In genomic region chr3:179323197-179323901, GRCh38 we compare ENCODE assay signal across 8 cellular contexts. TPM values are rescaled to one million over a fixed set of nuclear protein-coding genes. Genes with fewer than 3 reads are reported as not detected.
A peak's percentile ranks its signal among the peaks of the same experiment; 100 is the strongest.
DNase-seq lines count a peak whose midpoint lies in the region; ATAC-seq and TF ChIP-seq lines count a peak whose summit lies in the region.

No MANE protein-coding gene starts in this region.

- H3K4me3 Mint-ChIP-seq in neural crest cell, result peak overlapping the region; percentile 94

- peak overlapping the region; percentile 78 for H3K27ac Mint-ChIP-seq in neural crest cell (ENCODE audit: unreplicated experiment)

- H3K27ac ChIP-seq in HUES6 (ENCODE audit: low read depth, low read length) (peak overlapping the region; percentile 93), RWPE1 (peak overlapping the region; percentile 91), substantia nigra (ENCODE audit: low read depth, low read length, poor library complexity, severe bottlenecking) (peak overlapping the region; percentile 85)

- peak overlapping the region; percentile 94 for H3K9ac ChIP-seq in HUES6 (ENCODE audit: low read length)

- ATAC-seq in GM21526 (IDR thresholded peaks at IDR 0.05; ENCODE audit: low FRiP score, unreplicated experiment), result peak; percentile 37

- no peaks in the 10 kb centered on the region for H3K27me3 Mint-ChIP-seq in neural crest cell (ENCODE audit: low read depth)

- DNase-seq in DMS153 treated with DMSO at 0.1 percent for 48 hours (lab: John Stamatoyannopoulos, UW; ENCODE audit: unreplicated experiment), result peak; percentile 53
- peak; percentile 68 for DNase-seq in RWPE1 (ENCODE audit: low spot score)
- peak; percentile 44 for DNase-seq in activated gamma-delta T cell (lab: John Stamatoyannopoulos, UW)
- DNase-seq in foreskin fibroblast, result peak; percentile 77 to 89
- peak; percentile 55 for DNase-seq in neural crest cell (ENCODE audit: low read depth, low spot score)
- DNase-seq in substantia nigra (lab: John Stamatoyannopoulos, UW), result peak in 48 of 49 donors; percentile 10 to 79 (median 61)

- no peaks in the 10 kb centered on the region for H3K27me3 ChIP-seq in HUES6 (ENCODE audit: control insufficient read depth, insufficient read depth, low read length)

- H3K9me3 Mint-ChIP-seq in neural crest cell, result no peaks in the 10 kb centered on the region

- POLR2A ChIA-PET in RWPE1 (lab: Yijun Ruan, JAX; ENCODE audit: low non-redundant PET), result no interaction called here

- no peaks in the 10 kb centered on the region for H3K9me3 ChIP-seq in HUES6 (ENCODE audit: control insufficient read depth, insufficient read depth, low read depth, low read length)

- CTCF ChIA-PET in RWPE1 (lab: Yijun Ruan, JAX), result interaction anchor here (0.5 to 0.6 kb wide), 4 partner anchors 23 to 295 kb away, joined by 3 to 4 read pairs (median 3); no protein-coding TSS in a partner anchor

- peaks cover 28% of the 10 kb centered on the region for H3K4me1 Mint-ChIP-seq in neural crest cell

- H3K36me3 Mint-ChIP-seq in neural crest cell (ENCODE audit: low read depth), result no peaks in the 10 kb centered on the region

- TF ChIP-seq CTCF in RWPE1 (conservative IDR thresholded peaks at IDR 0.05; ENCODE audit: low read depth), result no peak
- TF ChIP-seq CTCF in foreskin fibroblast (IDR thresholded peaks at IDR 0.05; ENCODE audit: low read depth, low read length), result no peak
- no peak for TF ChIP-seq CTCF in neural crest cell (conservative IDR thresholded peaks at IDR 0.05)

- H3K4me3 ChIP-seq in HUES6 (ENCODE audit: low read depth, low read length), result peak overlapping the region; percentile 69
- H3K4me3 ChIP-seq in foreskin fibroblast (ENCODE audit: low read depth in 1 of 2, low read length in 2 of 2), result peak overlapping the region; percentile 78 to 79

- H3K36me3 ChIP-seq in HUES6 (ENCODE audit: control insufficient read depth, insufficient read depth, low read length), result peaks cover 18% of the 10 kb centered on the region

- peaks cover 14% of the 10 kb centered on the region; the same call in 1 of the 2 replicates for H3K4me1 ChIP-seq in HUES6 (ENCODE audit: control insufficient read depth, insufficient read depth, low read length)

RNA-seq across cellular contexts. Expression of gene ZNF639, which starts 0.5 kb away (rescaled TPM):
- 44.6 and 47.7 TPM in 2 replicates for total RNA-seq in neural crest cell

RNA-seq across cellular contexts. Expression of gene MFN1, which starts 24.2 kb away (rescaled TPM):
- total RNA-seq in neural crest cell, result 41.3 and 42.7 TPM in 2 replicates

Comparison
In these comparisons a context has a peak if more than half of its experiments do, and no peak if none do; other contexts are left out.
1. Peak in every context shown above with its lines: DNase-seq, ATAC-seq, H3K4me3 ChIP-seq and H3K27ac ChIP-seq.